14 cellular contexts compared by ENCODE assay signal in the genomic region with DNA sequence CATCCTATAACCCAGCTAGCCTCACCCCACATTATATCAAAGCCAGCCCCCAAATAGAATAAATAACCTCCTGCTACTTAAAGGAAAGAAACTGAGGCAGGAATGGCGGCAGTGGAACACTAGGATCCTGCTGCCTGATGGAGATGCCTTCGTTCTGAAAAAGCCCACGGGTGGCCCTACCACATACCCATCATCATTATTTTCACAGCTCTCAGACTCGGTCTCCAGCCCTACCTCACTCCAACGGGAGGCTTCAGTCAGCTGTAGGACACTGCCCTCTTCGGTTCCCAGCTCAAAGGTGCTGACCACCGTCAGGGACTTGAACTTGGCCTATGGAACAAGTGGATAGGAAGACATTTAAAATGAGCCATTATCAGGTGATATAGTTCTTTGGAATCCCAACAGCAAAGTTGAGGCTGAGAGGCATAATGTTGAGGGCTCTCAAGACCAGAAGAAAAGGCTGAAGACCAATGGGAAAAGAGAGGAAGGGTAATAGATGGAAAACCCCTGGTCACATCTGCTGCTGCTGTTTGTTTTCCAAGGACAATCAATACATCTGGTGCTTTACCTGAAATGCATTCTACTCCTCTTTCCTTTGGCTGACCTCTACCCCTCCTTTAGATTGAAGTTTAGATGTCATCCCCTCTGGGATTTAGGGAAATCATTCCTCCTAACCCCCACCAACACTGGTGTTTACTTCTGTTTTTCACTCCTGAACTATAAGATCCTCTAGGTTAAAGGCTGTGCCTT. TPM values are rescaled to one million over a fixed set of nuclear protein-coding genes. Genes with fewer than 3 reads are reported as not detected.
A peak's percentile ranks its signal among the peaks of the same experiment; 100 is the strongest.
DNase-seq lines count a peak whose midpoint lies in the region; TF ChIP-seq lines count a peak whose summit lies in the region.
"Had no signal": no experiment of that assay in that cellular context is flagged by ENCODE, and none has a peak within 500 bp of the region (broad histone marks: within the 10 kb centered on the region; RNA-seq: fewer than 3 reads in every experiment).

No MANE protein-coding gene starts in this region.

- H3K4me3 ChIP-seq in prostate gland (no peak overlapping the region), BE2C (ENCODE audit: low read depth, low read length) (no peak overlapping the region)
- H3K4me3 ChIP-seq: HAP-1, SJSA1 had no signal

- POLR2A ChIA-PET in MCF 10A (lab: Yijun Ruan, JAX) = interaction anchor here (0.8 to 4.7 kb wide), 15 partner anchors 9 to 142 kb away, joined by 3 to 284 read pairs (median 26); a partner anchor contains a TSS

- H3K36me3 ChIP-seq in prostate gland (no peaks in the 10 kb centered on the region), BE2C (no peaks in the 10 kb centered on the region)
- H3K36me3 ChIP-seq: HAP-1, SJSA1 had no signal

- H3K27ac Mint-ChIP-seq in MCF 10A (ENCODE audit: low read depth, unreplicated experiment) = peak overlapping the region; percentile 95
- no peak overlapping the region for H3K27ac Mint-ChIP-seq in activated naive CD8-positive, alpha-beta T cell treated with anti-CD3 and anti-CD28 coated beads for 36 hours

- H3K9me3 ChIP-seq in prostate gland = no peaks in the 10 kb centered on the region
- H3K9me3 ChIP-seq in BE2C = no peaks in the 10 kb centered on the region
- H3K9me3 ChIP-seq: HAP-1, SJSA1 had no signal

- peaks cover 36% of the 10 kb centered on the region for H3K4me1 Mint-ChIP-seq in MCF 10A (ENCODE audit: insufficient read depth, unreplicated experiment)
- no peaks in the 10 kb centered on the region for H3K4me1 Mint-ChIP-seq in activated naive CD8-positive, alpha-beta T cell treated with anti-CD3 and anti-CD28 coated beads for 36 hours
- H3K4me1 Mint-ChIP-seq: central memory CD8-positive, alpha-beta T cell had no signal

- DNase-seq in MCF 10A (ENCODE audit: unreplicated experiment) = no peak
- no peak for DNase-seq in prostate gland (ENCODE audit: low spot score)
- DNase-seq in activated naive CD8-positive, alpha-beta T cell treated with anti-CD3 and anti-CD28 coated beads for 36 hours = no peak
- DNase-seq in stimulated activated CD4-positive, alpha-beta T cell treated with anti-CD3 and anti-CD28 coated beads, Interleukin-2, amount 100 ng/mL, for 48 hours = no peak
- no peak for DNase-seq in BE2C
- DNase-seq: activated naive CD4-positive, alpha-beta T cell; mesendoderm; MM.1S; NCI-H2081 treated with DMSO at 0.1 percent for 48 hours; occipital lobe had no signal

- H3K4me3 Mint-ChIP-seq in MCF 10A (ENCODE audit: unreplicated experiment) = no peak overlapping the region
- H3K4me3 Mint-ChIP-seq in activated naive CD8-positive, alpha-beta T cell treated with anti-CD3 and anti-CD28 coated beads for 36 hours = no peak overlapping the region
- H3K4me3 Mint-ChIP-seq: central memory CD8-positive, alpha-beta T cell had no signal

- CTCF ChIA-PET in MCF 10A (lab: Yijun Ruan, JAX) = interaction anchor here (1.0 to 21.0 kb wide), 14 partner anchors 9 to 146 kb away, joined by 3 to 617 read pairs (median 26); a partner anchor contains a TSS

- no peak for TF ChIP-seq POLR2A in prostate gland (IDR thresholded peaks at IDR 0.05)

- BruUV-seq in MCF 10A (replicated peaks; lab: Mats Ljungman, UMichigan) = no TSS peak

- H3K27ac ChIP-seq in C4-2B (peak overlapping the region; percentile 85), prostate gland (peak overlapping the region; percentile 97 to 98)

- TF ChIP-seq CTCF in C4-2B (conservative IDR thresholded peaks at IDR 0.05) = no peak
- no peak for TF ChIP-seq CTCF in MCF 10A (IDR thresholded peaks at IDR 0.05; ENCODE audit: unreplicated experiment)
- TF ChIP-seq CTCF in prostate gland (IDR thresholded peaks at IDR 0.05) = no peak
- TF ChIP-seq CTCF in BE2C (IDR thresholded peaks at IDR 0.05; ENCODE audit: low read depth, low read length) = no peak

- 87% methylated on average over 7 of the region's 7 CpGs for WGBS in prostate gland

- intact Hi-C loops in MCF 10A (cut with micrococcal nuclease) = no loop called here
- intact Hi-C loops in prostate gland (cut with DNase I) = loop anchor here (5.0 kb wide), 1 partner anchor 124 kb away; no protein-coding TSS in a partner anchor

- no peaks in the 10 kb centered on the region for H3K9me3 Mint-ChIP-seq in MCF 10A (ENCODE audit: unreplicated experiment)
- no peaks in the 10 kb centered on the region for H3K9me3 Mint-ChIP-seq in activated naive CD8-positive, alpha-beta T cell treated with anti-CD3 and anti-CD28 coated beads for 36 hours
- H3K9me3 Mint-ChIP-seq: central memory CD8-positive, alpha-beta T cell had no signal

- peaks cover 15% of the 10 kb centered on the region for H3K36me3 Mint-ChIP-seq in MCF 10A (ENCODE audit: insufficient read depth, unreplicated experiment)
- H3K36me3 Mint-ChIP-seq in activated naive CD8-positive, alpha-beta T cell treated with anti-CD3 and anti-CD28 coated beads for 36 hours = no peaks in the 10 kb centered on the region

- no peaks in the 10 kb centered on the region for H3K27me3 Mint-ChIP-seq in MCF 10A (ENCODE audit: insufficient read depth, unreplicated experiment)
- H3K27me3 Mint-ChIP-seq in activated naive CD8-positive, alpha-beta T cell treated with anti-CD3 and anti-CD28 coated beads for 36 hours = no peaks in the 10 kb centered on the region
- H3K27me3 Mint-ChIP-seq: central memory CD8-positive, alpha-beta T cell had no signal

- H3K27me3 ChIP-seq in prostate gland (replicated peaks; ENCODE audit: insufficient read depth) = no peaks in the 10 kb centered on the region
- H3K27me3 ChIP-seq in BE2C = no peaks in the 10 kb centered on the region
- H3K27me3 ChIP-seq: SJSA1 had no signal

- peaks cover 18% of the 10 kb centered on the region for H3K4me1 ChIP-seq in prostate gland (replicated peaks)
- H3K4me1 ChIP-seq in BE2C = peaks cover 6% of the 10 kb centered on the region; the same call in 1 of the 2 replicates

RNA-seq across cellular contexts. Expression of a gene that starts 7.8 kb away (rescaled TPM):
- total RNA-seq in MCF 10A (2022) (0.29 TPM in 1 of 2 replicates, not detected in the other), prostate gland (1 to 10 TPM; 6.6 to 7.5 TPM)
- under 1 TPM; 0.58 to 0.64 TPM for total RNA-seq in activated naive CD8-positive, alpha-beta T cell treated with anti-CD3 and anti-CD28 coated beads for 36 hours
- not detected for polyA plus RNA-seq in BE2C (2012; ENCODE audit: insufficient read depth, insufficient read length, low read depth)
- total RNA-seq: SJSA1 had no signal

RNA-seq across cellular contexts. Expression of a gene that starts 16.4 kb away (rescaled TPM):
- 25.7 and 33.0 TPM in 2 replicates for total RNA-seq in MCF 10A (2022)
- total RNA-seq in prostate gland = 1 to 10 TPM; 6.4 to 7.4 TPM
- total RNA-seq in activated naive CD8-positive, alpha-beta T cell treated with anti-CD3 and anti-CD28 coated beads for 36 hours = 1 to 10 TPM in 1 of 2 experiments, under 1 TPM in 1; 0.97 to 1.2 TPM
- 0.34 TPM for polyA plus RNA-seq in BE2C (2012; ENCODE audit: insufficient read depth, insufficient read length, low read depth)

RNA-seq across cellular contexts. Expression of a gene that starts 25.0 kb away (rescaled TPM):
- total RNA-seq in MCF 10A (2022) (35.5 and 36.2 TPM in 2 replicates), prostate gland (10 to 100 TPM; 35.9 to 37.7 TPM)
- 10 to 100 TPM; 33.6 to 33.8 TPM for total RNA-seq in activated naive CD8-positive, alpha-beta T cell treated with anti-CD3 and anti-CD28 coated beads for 36 hours
- 47.2 TPM for polyA plus RNA-seq in BE2C (2012; ENCODE audit: insufficient read depth, insufficient read length, low read depth)

RNA-seq across cellular contexts. Expression of a gene that starts 33.8 kb away (rescaled TPM):
- total RNA-seq in MCF 10A (2022) (370 and 403 TPM in 2 replicates), prostate gland (100 to 1,000 TPM; 127 to 159 TPM)
- total RNA-seq in activated naive CD8-positive, alpha-beta T cell treated with anti-CD3 and anti-CD28 coated beads for 36 hours = 100 to 1,000 TPM; 345 to 349 TPM
- polyA plus RNA-seq in BE2C (2012; ENCODE audit: insufficient read depth, insufficient read length, low read depth) = 544 TPM

RNA-seq across cellular contexts. Expression of a gene that starts 34.6 kb away (rescaled TPM):
- 34.3 and 36.9 TPM in 2 replicates for total RNA-seq in MCF 10A (2022)
- 10 to 100 TPM; 41.7 to 48.8 TPM for total RNA-seq in prostate gland
- total RNA-seq in activated naive CD8-positive, alpha-beta T cell treated with anti-CD3 and anti-CD28 coated beads for 36 hours = 10 to 100 TPM; 14.7 to 16.4 TPM
- polyA plus RNA-seq in BE2C (2012; ENCODE audit: insufficient read depth, insufficient read length, low read depth) = 20.3 TPM
